15 cellular contexts compared by ENCODE assay signal in the genomic region with DNA sequence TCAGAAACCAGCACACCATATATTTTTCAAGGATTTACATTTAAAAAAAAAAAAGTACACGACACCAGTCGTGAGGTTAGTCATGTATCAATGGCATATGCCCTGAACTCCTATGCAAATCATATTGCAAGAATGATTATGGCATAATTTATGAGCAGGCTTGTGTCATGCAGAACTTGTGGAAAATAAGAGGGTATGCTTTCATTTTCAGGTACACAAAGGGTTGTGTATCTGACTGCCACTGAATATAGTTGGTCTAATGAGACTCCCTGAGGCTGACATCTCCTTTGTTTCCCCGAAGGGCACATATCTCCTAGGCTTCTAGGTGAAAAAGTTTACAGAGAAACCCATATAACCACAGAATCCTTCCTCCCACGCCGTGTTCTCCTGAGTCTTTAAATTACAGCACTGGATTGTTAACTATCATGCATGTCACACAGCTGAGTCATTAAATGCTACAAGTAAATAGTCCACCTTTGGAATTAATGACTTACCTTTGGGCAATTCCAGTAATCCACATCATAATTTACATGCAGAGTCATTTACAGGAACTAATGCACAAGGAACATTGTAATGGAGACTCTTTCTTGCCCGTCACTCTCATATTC.
DNase-seq lines count a peak whose midpoint lies in the region; ATAC-seq and TF ChIP-seq lines count a peak whose summit lies in the region.
"Had no signal": no experiment of that assay in that cellular context is flagged by ENCODE, and none has a peak within 500 bp of the region (broad histone marks: within the 10 kb centered on the region; RNA-seq: fewer than 3 reads in every experiment).

No MANE protein-coding gene starts in this region.

- no peaks in the 10 kb centered on the region for H3K36me3 Mint-ChIP-seq in activated T-cell treated with anti-CD3 and anti-CD28 coated beads, Interleukin-2, amount 50 U/mL, for 24 hours (ENCODE audit: low read depth)

- H3K9me2 ChIP-seq in Loucy (replicated peaks; ENCODE audit: low read depth, low read length): no peaks in the 10 kb centered on the region

- no peak for TF ChIP-seq CTCF in Loucy (conservative IDR thresholded peaks at IDR 0.05; ENCODE audit: low read length)
- TF ChIP-seq CTCF in epithelial cell of esophagus (IDR thresholded peaks at IDR 0.05; ENCODE audit: insufficient read depth, low read depth, low read length, missing control alignments): no peak

- H3K4me3 Mint-ChIP-seq in activated T-cell treated with anti-CD3 and anti-CD28 coated beads, Interleukin-2, amount 50 U/mL, for 24 hours: no peak overlapping the region
- H3K4me3 Mint-ChIP-seq: effector memory CD8-positive, alpha-beta T cell had no signal

- H3K4me1 ChIP-seq in Loucy (ENCODE audit: insufficient read depth, low read length, poor library complexity, severe bottlenecking): peaks cover 46% of the 10 kb centered on the region
- H3K4me1 ChIP-seq: body of pancreas, heart right ventricle, vagina had no signal

- peaks cover 11% of the 10 kb centered on the region for H3K4me1 Mint-ChIP-seq in activated T-cell treated with anti-CD3 and anti-CD28 coated beads, Interleukin-2, amount 50 U/mL, for 24 hours (ENCODE audit: low read depth)

- H3K27me3 ChIP-seq in Loucy (ENCODE audit: insufficient read depth, low read length, poor library complexity, severe bottlenecking): no peaks in the 10 kb centered on the region
- H3K27me3 ChIP-seq: body of pancreas, heart right ventricle, vagina had no signal

- H3K9ac ChIP-seq in Loucy (ENCODE audit: low read depth, low read length, poor library complexity, severe bottlenecking): no peak overlapping the region

- H3F3A ChIP-seq in Loucy (ENCODE audit: low read depth): 0 out of 2 replicates have a peak, but pooled peaks cover 3% of the 10 kb centered on the region

- no peaks in the 10 kb centered on the region for H3K79me2 ChIP-seq in Loucy (ENCODE audit: insufficient read depth, low read length)

- no peak for ATAC-seq in HG03520 (IDR thresholded peaks at IDR 0.05; ENCODE audit: unreplicated experiment)
- no peak for ATAC-seq in HG03565 (IDR thresholded peaks at IDR 0.05; ENCODE audit: unreplicated experiment)
- ATAC-seq: body of pancreas; effector memory CD8-positive, alpha-beta T cell; heart right ventricle had no signal

- no peaks in the 10 kb centered on the region for H3K27me3 Mint-ChIP-seq in activated T-cell treated with anti-CD3 and anti-CD28 coated beads, Interleukin-2, amount 50 U/mL, for 24 hours
- H3K27me3 Mint-ChIP-seq: effector memory CD8-positive, alpha-beta T cell had no signal

- no peak overlapping the region for H3K4me3 ChIP-seq in Loucy (ENCODE audit: low read length, poor library complexity, severe bottlenecking)
- no peak overlapping the region for H3K4me3 ChIP-seq in epithelial cell of esophagus (ENCODE audit: low read length)
- no peak overlapping the region for H3K4me3 ChIP-seq in skeletal muscle cell (ENCODE audit: low read depth, low read length)
- H3K4me3 ChIP-seq: body of pancreas, heart right ventricle, lung, vagina had no signal

- no peaks in the 10 kb centered on the region for H3K9me3 Mint-ChIP-seq in activated T-cell treated with anti-CD3 and anti-CD28 coated beads, Interleukin-2, amount 50 U/mL, for 24 hours
- H3K9me3 Mint-ChIP-seq: effector memory CD8-positive, alpha-beta T cell had no signal

- no peaks in the 10 kb centered on the region for H3K36me3 ChIP-seq in Loucy (ENCODE audit: insufficient read depth, low read length)
- H3K36me3 ChIP-seq: heart right ventricle, vagina had no signal

- no peaks in the 10 kb centered on the region for H4K20me1 ChIP-seq in Loucy (ENCODE audit: insufficient read depth, low read length, poor library complexity, severe bottlenecking)

- H2AFZ ChIP-seq in Loucy (ENCODE audit: low read length): no peak overlapping the region

- H3K4me2 ChIP-seq in Loucy (ENCODE audit: low read depth, low read length, poor library complexity, severe bottlenecking): peak overlapping the region; percentile 22

- no peaks in the 10 kb centered on the region for H3K9me3 ChIP-seq in Loucy (ENCODE audit: insufficient read depth, low read depth, low read length)
- H3K9me3 ChIP-seq: body of pancreas, heart right ventricle, vagina had no signal

- no peak for DNase-seq in activated T-cell treated with anti-CD3 and anti-CD28 coated beads, Interleukin-2, amount 50 U/mL, for 24 hours
- DNase-seq in activated T-cell treated with anti-CD3 and anti-CD28 coated beads for 4 hours (no peak), epithelial cell of esophagus (ENCODE audit: low read depth) (peak; percentile 91), skeletal muscle cell (ENCODE audit: low read depth) (peak; percentile 2), NCI-H2227 treated with DMSO at 0.1 percent for 48 hours (lab: John Stamatoyannopoulos, UW) (no peak)
- DNase-seq: body of pancreas; effector memory CD8-positive, alpha-beta T cell; heart right ventricle; NCI-H524; occipital lobe had no signal

- H3K27ac Mint-ChIP-seq in activated T-cell treated with anti-CD3 and anti-CD28 coated beads, Interleukin-2, amount 50 U/mL, for 24 hours: peak overlapping the region; percentile 41
- H3K27ac Mint-ChIP-seq: effector memory CD8-positive, alpha-beta T cell had no signal

Comparison
In these comparisons a context has a peak if more than half of its experiments do, and no peak if none do; other contexts are left out.
1. DNase-seq: peak in epithelial cell of esophagus (single experiment) and skeletal muscle cell (single experiment); none in activated T-cell treated with anti-CD3 and anti-CD28 coated beads, Interleukin-2, amount 50 U/mL, for 24 hours (single experiment), activated T-cell treated with anti-CD3 and anti-CD28 coated beads for 4 hours (single experiment) and NCI-H2227 treated with DMSO at 0.1 percent for 48 hours (single experiment).